10 cellular contexts compared by ENCODE assay signal in genomic region chr1:92709738-92710137, GRCh38.
DNase-seq lines count a peak whose midpoint lies in the region; ATAC-seq and TF ChIP-seq lines count a peak whose summit lies in the region.
"Had no signal": no experiment of that assay in that cellular context is flagged by ENCODE, and none has a peak within 500 bp of the region (broad histone marks: within the 10 kb centered on the region; RNA-seq: fewer than 3 reads in every experiment).

No MANE protein-coding gene starts in this region.

- DNase-seq in ELF-1 (ENCODE audit: low read depth, low spot score) (peak; percentile 3), NCI-H226 (peak; percentile 70), epithelial cell of esophagus (ENCODE audit: low read depth) (peak; percentile 65), non-pigmented ciliary epithelial cell (ENCODE audit: low read depth) (peak; percentile 70), NCI-H2196 treated with DMSO at 0.1 percent for 48 hours (lab: John Stamatoyannopoulos, UW; ENCODE audit: unreplicated experiment) (no peak)
- DNase-seq: activated gamma-delta T cell had no signal

- no peak for TF ChIP-seq CTCF in epithelial cell of esophagus (IDR thresholded peaks at IDR 0.05; ENCODE audit: insufficient read depth, low read depth, low read length, missing control alignments)

- no peak for ATAC-seq in GM19467 (IDR thresholded peaks at IDR 0.05; ENCODE audit: unreplicated experiment)
- ATAC-seq in HG03378 (IDR thresholded peaks at IDR 0.05; ENCODE audit: unreplicated experiment), result no peak
- no peak for ATAC-seq in GM18511 (IDR thresholded peaks at IDR 0.05; ENCODE audit: unreplicated experiment)
- ATAC-seq: sciatic nerve had no signal

- H3K4me3 ChIP-seq in epithelial cell of esophagus (ENCODE audit: low read length), result no peak overlapping the region
